ENCODE assay signal across 29 cellular contexts in the genomic region with DNA sequence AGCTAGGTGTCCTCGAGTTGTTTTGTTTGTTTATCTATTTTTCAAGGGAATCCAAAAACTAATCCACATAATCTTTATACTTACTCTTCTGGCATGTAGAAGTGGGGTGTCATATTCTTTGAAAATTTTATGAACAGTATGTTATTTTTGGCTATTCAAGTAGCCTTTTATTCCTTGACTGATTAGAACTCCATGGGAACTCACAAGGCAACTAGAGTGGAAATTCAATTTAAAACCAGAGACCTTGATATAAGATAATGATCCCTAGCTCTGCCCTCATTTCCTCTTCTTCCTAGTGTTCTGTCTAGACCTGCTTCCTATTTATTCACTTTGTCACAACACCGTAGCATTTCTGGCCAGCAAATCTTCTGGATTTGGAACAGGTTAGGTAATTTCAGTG.
"Had no signal": no experiment of that assay in that cellular context is flagged by ENCODE, and none has a peak within 500 bp of the region (broad histone marks: within the 10 kb centered on the region; RNA-seq: fewer than 3 reads in every experiment).

No MANE protein-coding gene starts in this region.

- H3K9me3 ChIP-seq: adrenal gland, ascending aorta had no signal

- DNase-seq: activated B cell treated with CpG ODN at 0.5 μM for 24 hours; activated CD4-positive, alpha-beta memory T cell treated with anti-CD3 and anti-CD28 coated beads for 36 hours; activated CD4-positive, alpha-beta T cell treated with anti-CD3 and anti-CD28 coated beads for 4 hours; activated CD4-positive, alpha-beta T cell treated with anti-CD3 and anti-CD28 coated beads, Interleukin-2, amount 10 ng/mL, durations not matched to agents 24 days and 14 days; activated CD4-positive, alpha-beta T cell treated with anti-CD3 and anti-CD28 coated beads, Interleukin-2, amount 50 U/mL, for 1 hour; activated CD4-positive, alpha-beta T cell treated with anti-CD3 and anti-CD28 coated beads, Interleukin-2, amount 50 U/mL, for 4 hours; activated CD4-positive, CD25-positive, alpha-beta regulatory T cell treated with anti-CD3 and anti-CD28 coated beads, Interleukin-2, amount 50 U/mL, for 72 hours; activated CD8-positive, alpha-beta memory T cell treated with anti-CD3 and anti-CD28 coated beads, Interleukin-2, amount 50 U/mL, for 4 hours; activated CD8-positive, alpha-beta T cell treated with anti-CD3 and anti-CD28 coated beads for 36 hours; activated effector memory CD4-positive, alpha-beta T cell treated with anti-CD3 and anti-CD28 coated beads, Interleukin-2, amount 50 U/mL, for 16 hours; activated gamma-delta T cell treated with Interleukin-2 at 50 U/mL for 16 hours; activated naive CD4-positive, alpha-beta T cell; activated naive CD4-positive, alpha-beta T cell treated with anti-CD3 and anti-CD28 coated beads for 36 hours; activated naive CD4-positive, alpha-beta T cell treated with anti-CD3 and anti-CD28 coated beads, Interleukin-2, amount 50 U/mL, for 16 hours; activated naive CD8-positive, alpha-beta T cell treated with anti-CD3 and anti-CD28 coated beads for 36 hours; activated T-cell treated with anti-CD3 and anti-CD28 coated beads for 4 hours; activated T-cell treated with anti-CD3 and anti-CD28 coated beads, Interleukin-2, amount 50 U/mL, for 1 hour; activated T-cell treated with anti-CD3 and anti-CD28 coated beads, Interleukin-2, amount 50 U/mL, for 4 hours; activated T-cell treated with anti-CD3 and anti-CD28 coated beads, Interleukin-2, amount 50 U/mL, for 72 hours; adrenal gland; amygdala; anterior cingulate cortex; caudate nucleus; cerebellar nuclear complex; T-helper 2 cell; T-helper 9 cell had no signal

- H3K36me3 ChIP-seq: adrenal gland, ascending aorta, cardiac muscle cell had no signal

- H3K4me3 ChIP-seq: adrenal gland, ascending aorta, cardiac muscle cell had no signal

- H3K4me1 ChIP-seq: adrenal gland, ascending aorta had no signal

- H3K27me3 ChIP-seq: adrenal gland, ascending aorta, cardiac muscle cell had no signal

- H3K27ac ChIP-seq: adrenal gland, ascending aorta, cardiac muscle cell, VCaP had no signal
